19 cellular contexts compared by ENCODE assay signal in the genomic region with DNA sequence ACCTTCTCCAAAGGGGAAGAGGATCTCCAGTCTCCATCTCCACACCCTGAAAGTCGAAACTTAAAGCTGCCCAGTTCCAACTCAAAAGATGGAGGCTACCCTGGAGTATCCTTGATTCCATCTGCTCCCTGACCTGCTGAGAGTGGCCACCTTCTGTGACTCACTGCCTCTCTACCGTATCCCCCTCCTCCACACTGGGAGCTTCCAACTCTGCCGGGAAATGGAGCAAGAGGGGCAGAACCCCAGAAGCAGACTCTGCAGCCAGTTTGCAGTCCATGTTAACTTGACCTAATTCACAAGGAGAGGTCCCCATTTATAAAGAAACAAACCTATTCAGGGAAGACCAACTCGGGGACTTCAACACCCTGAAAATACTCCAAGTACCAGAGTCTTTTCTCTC.
"Had no signal": no experiment of that assay in that cellular context is flagged by ENCODE, and none has a peak within 500 bp of the region (broad histone marks: within the 10 kb centered on the region; RNA-seq: fewer than 3 reads in every experiment).

No MANE protein-coding gene starts in this region.

- H3K27me3 Mint-ChIP-seq: activated naive CD4-positive, alpha-beta T cell treated with anti-CD3 and anti-CD28 coated beads, Interleukin-2, amount 50 U/mL, for 24 hours had no signal

- H3K9me3 Mint-ChIP-seq: activated naive CD4-positive, alpha-beta T cell treated with anti-CD3 and anti-CD28 coated beads, Interleukin-2, amount 50 U/mL, for 24 hours; activated T-cell treated with anti-CD3 and anti-CD28 coated beads, Interleukin-2, amount 50 U/mL, for 72 hours; nephron; T-helper 1 cell treated with Interleukin-12 subunit alpha and Interleukin-12 subunit beta and Interleukin-4 antibody, amounts not matched to agents 30 μg/mL and 1 μg/mL, for 36 hours had no signal

- H3K9me3 ChIP-seq: esophagus muscularis mucosa, gastroesophageal sphincter, thyroid gland had no signal

- DNase-seq: activated CD4-positive, alpha-beta T cell treated with anti-CD3 and anti-CD28 coated beads for 1 hour; activated CD8-positive, alpha-beta memory T cell treated with anti-CD3 and anti-CD28 coated beads for 24 hours; activated CD8-positive, alpha-beta memory T cell treated with anti-CD3 and anti-CD28 coated beads, Interleukin-2, amount 50 U/mL, for 48 hours; activated effector memory CD4-positive, alpha-beta T cell treated with anti-CD3 and anti-CD28 coated beads, Interleukin-2, amount 50 U/mL, for 16 hours; activated T-cell treated with anti-CD3 and anti-CD28 coated beads, Interleukin-2, amount 50 U/mL, for 72 hours; amniotic stem cell; cortex of kidney; effector CD4-positive, alpha-beta T cell; retina; stimulated activated CD8-positive, alpha-beta memory T cell treated with anti-CD3 and anti-CD28 coated beads, Interleukin-4, amount 100 ng/mL, for 48 hours; stimulated activated naive CD4-positive, alpha-beta T cell; thyroid gland had no signal

- H3K27ac ChIP-seq: brain microvascular endothelial cell, esophagus muscularis mucosa, gastroesophageal sphincter, thyroid gland, VCaP had no signal

- H3K4me1 ChIP-seq: thyroid gland had no signal

- H3K4me3 ChIP-seq: esophagus muscularis mucosa, gastroesophageal sphincter, thyroid gland had no signal

- H3K4me1 Mint-ChIP-seq: activated naive CD4-positive, alpha-beta T cell treated with anti-CD3 and anti-CD28 coated beads, Interleukin-2, amount 50 U/mL, for 24 hours had no signal

- H3K36me3 Mint-ChIP-seq: activated naive CD4-positive, alpha-beta T cell treated with anti-CD3 and anti-CD28 coated beads, Interleukin-2, amount 50 U/mL, for 24 hours had no signal

- H3K4me3 Mint-ChIP-seq: activated naive CD4-positive, alpha-beta T cell treated with anti-CD3 and anti-CD28 coated beads, Interleukin-2, amount 50 U/mL, for 24 hours; activated T-cell treated with anti-CD3 and anti-CD28 coated beads, Interleukin-2, amount 50 U/mL, for 72 hours; nephron; T-helper 1 cell treated with Interleukin-12 subunit alpha and Interleukin-12 subunit beta and Interleukin-4 antibody, amounts not matched to agents 30 μg/mL and 1 μg/mL, for 36 hours had no signal

- H3K27me3 ChIP-seq: brain microvascular endothelial cell, esophagus muscularis mucosa, gastroesophageal sphincter, thyroid gland had no signal

- H3K27ac Mint-ChIP-seq: activated naive CD4-positive, alpha-beta T cell treated with anti-CD3 and anti-CD28 coated beads, Interleukin-2, amount 50 U/mL, for 24 hours; activated T-cell treated with anti-CD3 and anti-CD28 coated beads, Interleukin-2, amount 50 U/mL, for 72 hours; T-helper 1 cell treated with Interleukin-12 subunit alpha and Interleukin-12 subunit beta and Interleukin-4 antibody, amounts not matched to agents 30 μg/mL and 1 μg/mL, for 36 hours had no signal

- ATAC-seq: activated T-cell treated with anti-CD3 and anti-CD28 coated beads, Interleukin-2, amount 50 U/mL, for 72 hours; gastroesophageal sphincter had no signal
